ENCODE assay signal across 11 cellular contexts in genomic region chr3:111714305-111714704, GRCh38. TPM values are rescaled to one million over a fixed set of nuclear protein-coding genes. Genes with fewer than 3 reads are reported as not detected.
DNase-seq lines count a peak whose midpoint lies in the region; ATAC-seq lines count a peak whose summit lies in the region.
"Had no signal": no experiment of that assay in that cellular context is flagged by ENCODE, and none has a peak within 500 bp of the region (broad histone marks: within the 10 kb centered on the region; RNA-seq: fewer than 3 reads in every experiment).

No MANE protein-coding gene starts in this region.

- no peak for ATAC-seq in HG03280 (IDR thresholded peaks at IDR 0.05; ENCODE audit: unreplicated experiment)

- DNase-seq in AG20443 (ENCODE audit: low spot score) (peak; percentile 53), LHCN-M2 (ENCODE audit: low read depth) (peak; percentile 78), amniotic epithelial cell (ENCODE audit: low read depth) (peak; percentile 48), iris pigment epithelial cell (ENCODE audit: low read depth) (peak; percentile 33), cerebellar nuclear complex (lab: John Stamatoyannopoulos, UW) (no peak), LoVo (ENCODE audit: low spot score) (no peak), OCI-M1 (lab: John Stamatoyannopoulos, UW) (no peak)
- DNase-seq: CD4-positive, CD25-positive, alpha-beta regulatory T cell; esophagus squamous epithelium; NCI-H187 had no signal

RNA-seq across cellular contexts. Expression of gene PLCXD2, which starts 39.8 kb away (rescaled TPM):
- 0.38 and 0.69 TPM in 2 replicates for total RNA-seq in LHCN-M2 (2014; rRNA removed)
- polyA plus RNA-seq in LHCN-M2 (2012): 0.11 TPM

Comparison
In these comparisons a context has a peak if more than half of its experiments do, and no peak if none do; other contexts are left out.
1. DNase-seq: peak in AG20443 (single experiment), LHCN-M2 (single experiment), amniotic epithelial cell (single experiment) and iris pigment epithelial cell (single experiment); none in cerebellar nuclear complex (0 of 2), LoVo (single experiment) and OCI-M1 (single experiment).